Comparison of ENCODE assay signal across 23 cellular contexts in the genomic region with DNA sequence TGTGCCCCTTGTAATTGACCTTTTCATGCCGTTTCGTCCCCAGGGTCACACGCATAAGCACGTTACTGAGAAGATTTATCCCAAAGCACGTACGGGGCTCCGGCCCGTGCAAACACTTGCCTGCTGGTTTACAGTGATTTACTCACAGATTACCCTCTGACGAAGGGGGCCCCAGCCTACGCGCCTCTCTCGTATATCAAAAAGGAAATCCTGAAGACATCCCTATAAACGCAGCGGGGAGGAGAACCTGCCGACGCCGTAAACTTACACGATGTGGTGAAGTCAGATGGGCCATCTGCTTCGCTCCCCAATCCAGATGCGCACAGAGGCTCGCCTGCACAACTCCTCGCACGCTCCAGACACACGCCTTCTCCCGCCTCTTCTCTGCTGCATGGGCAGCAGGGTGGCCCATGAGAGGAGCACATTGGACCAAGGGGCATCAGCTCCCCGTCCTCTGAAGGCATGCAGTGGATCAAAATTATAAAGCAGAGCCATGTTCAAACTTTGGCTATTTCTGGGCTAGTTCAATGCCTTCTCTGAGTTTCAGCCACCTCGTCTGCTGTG.
"Had no signal": no experiment of that assay in that cellular context is flagged by ENCODE, and none has a peak within 500 bp of the region (broad histone marks: within the 10 kb centered on the region; RNA-seq: fewer than 3 reads in every experiment).

No MANE protein-coding gene starts in this region.

- ATAC-seq: activated CD8-positive, alpha-beta T cell treated with anti-CD3 and anti-CD28 coated beads, Interleukin-2, amount 10 ng/mL, durations not matched to agents 7 days and 5 days; body of pancreas; left ventricle myocardium superior; natural killer cell; T-helper 17 cell had no signal

- DNase-seq: activated B cell treated with CpG ODN at 0.5 μM for 24 hours; activated CD4-positive, alpha-beta T cell treated with anti-CD3 and anti-CD28 coated beads for 48 hours; activated CD8-positive, alpha-beta memory T cell treated with anti-CD3 and anti-CD28 coated beads, Interleukin-2, amount 50 U/mL, for 4 hours; activated CD8-positive, alpha-beta T cell treated with anti-CD3 and anti-CD28 coated beads, Interleukin-2, amount 10 ng/mL, durations not matched to agents 7 days and 5 days; activated gamma-delta T cell; activated T-cell treated with anti-CD3 and anti-CD28 coated beads, Interleukin-2, amount 50 U/mL, for 48 hours; amygdala; body of pancreas; caudate nucleus; colonic mucosa; hypothalamus; kidney; left ventricle myocardium superior; natural killer cell; sigmoid colon; stimulated activated CD4-positive, alpha-beta T cell treated with anti-CD3 and anti-CD28 coated beads, Interleukin-12 subunit alpha, Interleukin-12 subunit beta, amount 100 ng/mL, for 4 hours; stimulated activated CD4-positive, alpha-beta T cell treated with anti-CD3 and anti-CD28 coated beads, Interleukin-2, amount 100 ng/mL, for 24 hours; stomach; T-helper 17 cell had no signal

- H3K27ac ChIP-seq: body of pancreas, colonic mucosa, esophagus muscularis mucosa, sigmoid colon, stomach, thoracic aorta had no signal

- H3K4me1 Mint-ChIP-seq: activated B cell treated with CpG ODN at 0.5 μM for 24 hours, natural killer cell had no signal

- H3K27me3 ChIP-seq: body of pancreas, colonic mucosa, esophagus muscularis mucosa, sigmoid colon, stomach had no signal

- H3K9me3 Mint-ChIP-seq: activated B cell treated with CpG ODN at 0.5 μM for 24 hours, natural killer cell had no signal

- H3K27ac Mint-ChIP-seq: activated B cell treated with CpG ODN at 0.5 μM for 24 hours; activated CD8-positive, alpha-beta T cell treated with anti-CD3 and anti-CD28 coated beads, Interleukin-2, amount 10 ng/mL, durations not matched to agents 7 days and 5 days; activated naive CD8-positive, alpha-beta T cell; memory B cell; natural killer cell; T-helper 17 cell had no signal

- H3K36me3 Mint-ChIP-seq: activated naive CD8-positive, alpha-beta T cell; natural killer cell had no signal

- H3K36me3 ChIP-seq: colonic mucosa, esophagus muscularis mucosa, sigmoid colon, stomach, thoracic aorta had no signal

- H3K4me3 Mint-ChIP-seq: activated B cell treated with CpG ODN at 0.5 μM for 24 hours; activated CD8-positive, alpha-beta T cell treated with anti-CD3 and anti-CD28 coated beads, Interleukin-2, amount 10 ng/mL, durations not matched to agents 7 days and 5 days; activated naive CD8-positive, alpha-beta T cell; memory B cell; natural killer cell; T-helper 17 cell had no signal

- H3K4me3 ChIP-seq: body of pancreas, colonic mucosa, esophagus muscularis mucosa, sigmoid colon, stomach, thoracic aorta had no signal

- H3K4me1 ChIP-seq: colonic mucosa had no signal

- H3K9me3 ChIP-seq: body of pancreas, colonic mucosa, sigmoid colon, thoracic aorta had no signal
